In the genomic region with DNA sequence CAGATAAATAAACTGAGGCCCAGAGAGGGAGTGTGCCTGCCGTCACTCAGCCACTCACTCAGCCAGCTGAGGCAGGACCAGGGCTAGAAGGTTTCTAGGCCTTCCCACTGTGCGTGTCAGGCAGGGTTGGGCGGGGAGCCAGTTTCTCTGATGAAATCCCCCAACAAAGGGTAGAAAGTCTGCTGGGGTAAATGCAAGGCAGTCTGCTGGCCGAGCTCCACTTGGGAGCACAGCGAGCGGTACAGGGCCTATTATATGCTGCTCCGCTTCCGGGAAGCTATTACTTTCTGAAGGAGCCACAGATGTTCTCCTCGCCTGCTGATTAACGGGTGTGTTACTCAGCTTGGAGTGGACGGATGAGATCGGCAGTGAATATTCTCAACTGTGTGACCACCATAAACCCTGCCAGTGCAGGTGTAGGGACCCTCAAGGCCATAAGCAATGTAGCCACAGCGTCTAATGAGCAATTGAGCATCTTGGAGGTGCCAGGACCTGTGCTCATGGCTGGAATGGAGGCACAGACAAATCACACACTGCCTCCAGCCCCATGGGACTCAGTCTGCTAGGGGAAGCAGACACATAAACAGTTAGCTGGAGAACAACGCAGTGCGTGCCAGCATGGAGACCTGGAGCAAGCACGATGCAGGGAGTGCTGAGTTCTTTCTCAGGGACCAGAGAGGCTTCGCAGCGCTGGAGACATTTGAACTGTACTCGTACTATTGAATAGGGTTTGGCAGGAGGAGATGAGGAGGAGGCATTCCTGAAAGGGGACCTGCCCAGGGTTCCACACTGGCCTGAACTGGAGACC, we compare ENCODE assay signal across 10 cellular contexts. TPM values are rescaled to one million over a fixed set of nuclear protein-coding genes. Genes with fewer than 3 reads are reported as not detected.
DNase-seq lines count a peak whose midpoint lies in the region; ATAC-seq, FAIRE-seq and TF ChIP-seq lines count a peak whose summit lies in the region.
"Had no signal": no experiment of that assay in that cellular context is flagged by ENCODE, and none has a peak within 500 bp of the region (broad histone marks: within the 10 kb centered on the region; RNA-seq: fewer than 3 reads in every experiment).

No MANE protein-coding gene starts in this region.

- FAIRE-seq in D721Med (lab: Jason Lieb, UNC): no peak

- 93% methylated on average over 19 of the region's 19 CpGs for WGBS in mammary epithelial cell (ENCODE audit: low coverage, missing lambda C conversion rate)
- 30 to 32% methylated on average over 19 of the region's 19 CpGs for WGBS in aorta, 2 donors

- intact Hi-C loops in MCF 10A (cut with micrococcal nuclease) (no loop called here), mammary epithelial cell (cut with micrococcal nuclease) (no loop called here), lower lobe of right lung (cut with DNase I) (no loop called here), aorta (cut with DNase I) (no loop called here)

- H3K9me3 ChIP-seq in mammary epithelial cell (replicated peaks; ENCODE audit: insufficient read depth, low read length): no peaks in the 10 kb centered on the region
- H3K9me3 ChIP-seq in lower lobe of right lung: no peaks in the 10 kb centered on the region
- H3K9me3 ChIP-seq in aorta (ENCODE audit: control insufficient read depth, low read length): no peaks in the 10 kb centered on the region

- in situ Hi-C loops in mammary epithelial cell (cut with MboI; ENCODE audit: low sequenced_read_pairs in 2 of 2): no loop called here

- no peak overlapping the region for H3K27ac Mint-ChIP-seq in MCF 10A (ENCODE audit: low read depth, unreplicated experiment)
- H3K27ac Mint-ChIP-seq: dendritic cell treated with granulocyte-macrophage colony-stimulating factor and Interleukin-4, amounts not matched to agents 40 ng/mL and 50 ng/mL, for 4 days had no signal

- no peaks in the 10 kb centered on the region for H3K9me3 Mint-ChIP-seq in MCF 10A (ENCODE audit: unreplicated experiment)
- H3K9me3 Mint-ChIP-seq: dendritic cell treated with granulocyte-macrophage colony-stimulating factor and Interleukin-4, amounts not matched to agents 40 ng/mL and 50 ng/mL, for 4 days had no signal

- no peaks in the 10 kb centered on the region for H3K4me1 Mint-ChIP-seq in MCF 10A (ENCODE audit: insufficient read depth, unreplicated experiment)

- H3K4me3 ChIP-seq in mammary epithelial cell (replicated peaks in 1 of 3; ENCODE audit: insufficient read depth in 1 of 3, low read depth in 2 of 3, low read length in 3 of 3) (no peak overlapping the region), lower lobe of right lung (peak overlapping the region; percentile 11), aorta (ENCODE audit: low read length in 2 of 2) (no peak overlapping the region)

- H2AFZ ChIP-seq in mammary epithelial cell (ENCODE audit: low read depth, low read length): no peak overlapping the region

- no peaks in the 10 kb centered on the region for H4K20me1 ChIP-seq in mammary epithelial cell (ENCODE audit: insufficient read depth, low read length)

- no peak overlapping the region for H3K4me2 ChIP-seq in mammary epithelial cell (ENCODE audit: insufficient read depth, low read depth, low read length)

- no peaks in the 10 kb centered on the region for H3K79me2 ChIP-seq in mammary epithelial cell (ENCODE audit: insufficient read depth, low read length)

- H3K4me3 Mint-ChIP-seq in MCF 10A (ENCODE audit: unreplicated experiment): no peak overlapping the region
- H3K4me3 Mint-ChIP-seq: dendritic cell treated with granulocyte-macrophage colony-stimulating factor and Interleukin-4, amounts not matched to agents 40 ng/mL and 50 ng/mL, for 4 days had no signal

- H3K27me3 ChIP-seq in mammary epithelial cell (ENCODE audit: insufficient read depth, low read length) (no peaks in the 10 kb centered on the region), lower lobe of right lung (ENCODE audit: low read depth) (no peaks in the 10 kb centered on the region), aorta (ENCODE audit: control insufficient read depth in 1 of 2, insufficient read depth in 2 of 2, low read length in 1 of 2) (no peaks in the 10 kb centered on the region)

- DNase-seq in MCF 10A (ENCODE audit: unreplicated experiment): peak; percentile 19
- DNase-seq in mammary epithelial cell: no peak
- peak; percentile 95 for DNase-seq in brain pericyte (ENCODE audit: low read depth, low spot score)
- DNase-seq in lower lobe of right lung: peak; percentile 70
- peak; percentile 88 to 93 for DNase-seq in aorta
- DNase-seq in D721Med (ENCODE audit: insufficient read length, low spot score): no peak

- no peak overlapping the region for H3K9ac ChIP-seq in mammary epithelial cell (ENCODE audit: insufficient read depth, low read length)

- H3K36me3 ChIP-seq in mammary epithelial cell (ENCODE audit: insufficient read depth, low read length) (no peaks in the 10 kb centered on the region), lower lobe of right lung (no peaks in the 10 kb centered on the region), aorta (ENCODE audit: control insufficient read depth in 1 of 2, insufficient read depth in 2 of 2, low read length in 1 of 2) (no peaks in the 10 kb centered on the region)

- dilution Hi-C loops in mammary epithelial cell (cut with HindIII; ENCODE audit: low sequenced_read_pairs): no loop called here

- H3K27me3 Mint-ChIP-seq in MCF 10A (ENCODE audit: insufficient read depth, unreplicated experiment): no peaks in the 10 kb centered on the region

- ATAC-seq in lower lobe of right lung (peak; percentile 68 to 77), aorta (ENCODE audit: low FRiP score) (peak; percentile 80), GM19467 (IDR thresholded peaks at IDR 0.05; ENCODE audit: unreplicated experiment) (no peak), GM19324 (IDR thresholded peaks at IDR 0.05; ENCODE audit: low FRiP score, unreplicated experiment) (no peak)

- BruUV-seq in MCF 10A (replicated peaks; lab: Mats Ljungman, UMichigan): no TSS peak
- no TSS peak for BruUV-seq in mammary epithelial cell (replicated peaks; lab: Mats Ljungman, UMichigan)

- H3K27ac ChIP-seq in mammary epithelial cell (ENCODE audit: insufficient read depth, low read depth, low read length) (no peak overlapping the region), lower lobe of right lung (peak overlapping the region; percentile 64), aorta (ENCODE audit: low read depth in 1 of 2, low read length in 2 of 2) (peak overlapping the region in 1 of 2 donors; percentile 53)
- H3K27ac ChIP-seq: 22Rv1 had no signal

- TF ChIP-seq CTCF in MCF 10A (IDR thresholded peaks at IDR 0.05; ENCODE audit: unreplicated experiment) (no peak), mammary epithelial cell (conservative IDR thresholded peaks at IDR 0.05 in 1 of 2, IDR thresholded peaks at IDR 0.05 in 1 of 2; ENCODE audit: extremely low read depth in 1 of 2, insufficient read depth in 1 of 2, low read depth in 1 of 2, low read length in 2 of 2) (no peak), lower lobe of right lung (IDR thresholded peaks at IDR 0.05) (no peak), D721Med (IDR thresholded peaks at IDR 0.05; ENCODE audit: insufficient read depth, missing control alignments) (no peak)

- peaks cover 4% of the 10 kb centered on the region for H3K4me1 ChIP-seq in mammary epithelial cell (ENCODE audit: insufficient read depth, low read length)
- H3K4me1 ChIP-seq in lower lobe of right lung: peaks cover 29% of the 10 kb centered on the region
- H3K4me1 ChIP-seq in aorta (ENCODE audit: control insufficient read depth in 1 of 2, insufficient read depth in 2 of 2, low read length in 2 of 2): no peaks in the 10 kb centered on the region

- no peaks in the 10 kb centered on the region for H3K36me3 Mint-ChIP-seq in MCF 10A (ENCODE audit: insufficient read depth, unreplicated experiment)

- CTCF ChIA-PET in MCF 10A (lab: Yijun Ruan, JAX) (interaction anchor here (0.6 to 1.0 kb wide), 2 partner anchors 31 to 63 kb away, joined by 3 to 4 read pairs; no protein-coding TSS in a partner anchor), mammary epithelial cell (lab: Charles Lee; ENCODE audit: low non-redundant PET) (no interaction called here)

- POLR2A ChIA-PET in MCF 10A (lab: Yijun Ruan, JAX): no interaction called here

RNA-seq across cellular contexts. Expression of a gene that starts 42.1 kb away (rescaled TPM):
- total RNA-seq in MCF 10A (2022) (0.47 and 0.79 TPM in 2 replicates), mammary epithelial cell (1 to 10 TPM; 3.2 to 4.3 TPM), lower lobe of right lung (6.8 TPM), aorta (1 to 10 TPM; 3.8 to 9.2 TPM)
- polyA plus RNA-seq in mammary epithelial cell (2.6 TPM), aorta (1 to 10 TPM; 1.8 to 6.2 TPM)
- 2.7 TPM for polyA minus RNA-seq in mammary epithelial cell

Comparison
In these comparisons a context has a peak if more than half of its experiments do, and no peak if none do; other contexts are left out.
1. DNase-seq: peak in MCF 10A (single experiment), brain pericyte (single experiment), lower lobe of right lung (single experiment) and aorta (2 of 2); none in mammary epithelial cell (single experiment) and D721Med (single experiment).
2. ATAC-seq: peak in lower lobe of right lung (2 of 2) and aorta (single experiment); none in GM19467 (single experiment) and GM19324 (single experiment).